In the genomic region with DNA sequence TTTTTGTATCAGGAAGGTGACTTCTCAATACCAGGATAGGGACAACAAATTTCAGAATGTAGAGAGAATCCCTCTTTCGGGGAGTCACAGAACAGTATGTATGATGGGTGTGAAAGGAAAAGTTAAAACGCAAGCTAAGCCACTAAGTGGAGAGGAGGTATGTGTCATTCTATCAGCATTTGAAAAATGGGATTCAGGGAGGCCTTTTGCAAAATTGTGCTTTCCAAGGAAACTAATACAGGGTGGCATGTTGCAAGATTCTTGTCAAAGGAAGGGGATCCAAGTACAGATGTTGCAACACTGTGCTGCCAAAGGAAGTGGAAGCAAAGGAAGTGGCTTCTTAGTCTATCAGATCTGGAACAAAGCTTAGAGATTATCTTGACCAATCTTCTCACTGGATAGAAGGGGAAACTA, we compare ENCODE assay signal across 9 cellular contexts. TPM values are rescaled to one million over a fixed set of nuclear protein-coding genes. Genes with fewer than 3 reads are reported as not detected.
DNase-seq lines count a peak whose midpoint lies in the region; ATAC-seq and TF ChIP-seq lines count a peak whose summit lies in the region.
"Had no signal": no experiment of that assay in that cellular context is flagged by ENCODE, and none has a peak within 500 bp of the region (broad histone marks: within the 10 kb centered on the region; RNA-seq: fewer than 3 reads in every experiment).

No MANE protein-coding gene starts in this region.

- H3K4me3 Mint-ChIP-seq in chondrocyte (ENCODE audit: unreplicated experiment) (no peak overlapping the region), naive B cell (peak overlapping the region in 6 of 8 donors; percentile 43 to 76 (median 56))
- H3K4me3 Mint-ChIP-seq: neural crest cell had no signal

- DNase-seq in AML-193 (lab: John Stamatoyannopoulos, UW) (peak; percentile 74 to 76), NOMO-1 (lab: John Stamatoyannopoulos, UW; ENCODE audit: unreplicated experiment in 2 of 2) (peak; percentile 49 to 68), chondrocyte (ENCODE audit: low spot score) (no peak), naive B cell (no peak), nucleus accumbens (lab: John Stamatoyannopoulos, UW) (no peak), anterior cingulate cortex (lab: John Stamatoyannopoulos, UW) (no peak), OCI-M2 (lab: John Stamatoyannopoulos, UW; ENCODE audit: unreplicated experiment) (no peak)

- H3K27ac Mint-ChIP-seq in chondrocyte (ENCODE audit: unreplicated experiment) (peak overlapping the region; percentile 94), naive B cell (peak overlapping the region; percentile 50 to 98 (median 92))

- no peak for TF ChIP-seq CTCF in chondrocyte (IDR thresholded peaks at IDR 0.05)

- ATAC-seq in GM21529 (IDR thresholded peaks at IDR 0.05; ENCODE audit: unreplicated experiment) (peak; percentile 14), naive B cell (ENCODE audit: low read depth in 2 of 2) (peak; percentile 2 to 13)

- H3K9me3 Mint-ChIP-seq in chondrocyte (ENCODE audit: low read depth) (no peaks in the 10 kb centered on the region), naive B cell (no peaks in the 10 kb centered on the region)
- H3K9me3 Mint-ChIP-seq: neural crest cell had no signal

- H3K4me1 Mint-ChIP-seq in chondrocyte (ENCODE audit: low read depth) = peaks cover 48% of the 10 kb centered on the region
- peaks cover 45 to 77% (median 64%) of the 10 kb centered on the region in 3 donors for H3K4me1 Mint-ChIP-seq in naive B cell

- no peaks in the 10 kb centered on the region for H3K27me3 Mint-ChIP-seq in chondrocyte (ENCODE audit: low read depth)
- no peaks in the 10 kb centered on the region for H3K27me3 Mint-ChIP-seq in naive B cell

- H3K36me3 Mint-ChIP-seq in chondrocyte (ENCODE audit: low read depth) (no peaks in the 10 kb centered on the region), naive B cell (no peaks in the 10 kb centered on the region)

RNA-seq across cellular contexts. Expression of a gene that starts 12.6 kb away (rescaled TPM):
- 47.2 to 75.6 TPM (median 74.0 TPM) in 3 replicates for total RNA-seq in chondrocyte
- 10 to 100 TPM; 36.2 to 68.2 (median 55.5) TPM for polyA plus RNA-seq in naive B cell (ENCODE audit: low read depth in 6 of 6)

Comparison
In these comparisons a context has a peak if more than half of its experiments do, and no peak if none do; other contexts are left out.
1. DNase-seq: peak in AML-193 (2 of 2) and NOMO-1 (2 of 2); none in chondrocyte (single experiment), naive B cell (single experiment), nucleus accumbens (0 of 56), anterior cingulate cortex (0 of 58) and OCI-M2 (single experiment).